ENCODE assay signal across 31 cellular contexts in genomic region chr9:23662320-23662719, GRCh38.
"Had no signal": no experiment of that assay in that cellular context is flagged by ENCODE, and none has a peak within 500 bp of the region (broad histone marks: within the 10 kb centered on the region; RNA-seq: fewer than 3 reads in every experiment).

No MANE protein-coding gene starts in this region.

- H3K27me3 Mint-ChIP-seq: activated naive CD8-positive, alpha-beta T cell treated with anti-CD3 and anti-CD28 coated beads for 36 hours; naive B cell; stimulated activated memory B cell treated with anti-CD40 and anti-IgM and Interleukin-4, amounts not matched to agents 10 μg/mL and 1 μg/mL and 100 μg/mL, for 72 hours had no signal

- H3K4me1 Mint-ChIP-seq: activated naive CD8-positive, alpha-beta T cell treated with anti-CD3 and anti-CD28 coated beads for 36 hours; naive B cell; nephron progenitor cell; stimulated activated memory B cell treated with anti-CD40 and anti-IgM and Interleukin-4, amounts not matched to agents 10 μg/mL and 1 μg/mL and 100 μg/mL, for 72 hours had no signal

- H3K4me3 ChIP-seq: adrenal gland, body of pancreas, left lung, lower lobe of right lung, mucosa of descending colon, right lobe of liver, suprapubic skin, tibial artery, upper lobe of right lung had no signal

- H3K9me3 ChIP-seq: adrenal gland, body of pancreas, left lung, lower lobe of right lung, mucosa of descending colon, neutrophil, right lobe of liver, suprapubic skin, tibial artery, upper lobe of right lung had no signal

- H3K27ac ChIP-seq: adrenal gland, body of pancreas, left lung, lower lobe of right lung, neutrophil, right lobe of liver, suprapubic skin, tibial artery, upper lobe of right lung, WERI-Rb-1 had no signal

- H3K36me3 Mint-ChIP-seq: activated naive CD8-positive, alpha-beta T cell treated with anti-CD3 and anti-CD28 coated beads for 36 hours; naive B cell; stimulated activated memory B cell treated with anti-CD40 and anti-IgM and Interleukin-4, amounts not matched to agents 10 μg/mL and 1 μg/mL and 100 μg/mL, for 72 hours had no signal

- H3K36me3 ChIP-seq: adrenal gland, left lung, lower lobe of right lung, neutrophil, right lobe of liver, suprapubic skin, tibial artery, upper lobe of right lung had no signal

- H3K9me3 Mint-ChIP-seq: endodermal cell, nephron progenitor cell had no signal

- ATAC-seq: activated CD4-positive, CD25-positive, alpha-beta regulatory T cell treated with anti-CD3 and anti-CD28 coated beads, Interleukin-2, amount 50 U/mL, for 24 hours; body of pancreas; esophagus mucosa; left lung; lower lobe of right lung; right lobe of liver; stimulated activated memory B cell treated with anti-CD40 and anti-IgM and Interleukin-4, amounts not matched to agents 10 μg/mL and 1 μg/mL and 100 μg/mL, for 72 hours; upper lobe of right lung had no signal

- H3K27ac Mint-ChIP-seq: activated naive CD4-positive, alpha-beta T cell treated with anti-CD3 and anti-CD28 coated beads for 36 hours; activated naive CD8-positive, alpha-beta T cell treated with anti-CD3 and anti-CD28 coated beads for 36 hours; endodermal cell; naive B cell; nephron progenitor cell; stimulated activated memory B cell treated with anti-CD40 and anti-IgM and Interleukin-4, amounts not matched to agents 10 μg/mL and 1 μg/mL and 100 μg/mL, for 72 hours had no signal

- H3K4me1 ChIP-seq: adrenal gland, left lung, lower lobe of right lung, tibial artery, upper lobe of right lung had no signal

- H3K27me3 ChIP-seq: adrenal gland, body of pancreas, left lung, neutrophil, right lobe of liver, suprapubic skin, tibial artery, upper lobe of right lung had no signal

- DNase-seq: activated CD4-positive, alpha-beta T cell treated with anti-CD3 and anti-CD28 coated beads for 48 hours; activated CD4-positive, alpha-beta T cell treated with anti-CD3 and anti-CD28 coated beads, Interleukin-2, amount 50 U/mL, for 48 hours; activated CD8-positive, alpha-beta memory T cell treated with anti-CD3 and anti-CD28 coated beads for 24 hours; activated effector memory CD4-positive, alpha-beta T cell treated with anti-CD3 and anti-CD28 coated beads, Interleukin-2, amount 50 U/mL, for 16 hours; activated naive CD4-positive, alpha-beta T cell treated with anti-CD3 and anti-CD28 coated beads for 36 hours; activated naive CD8-positive, alpha-beta T cell treated with anti-CD3 and anti-CD28 coated beads for 36 hours; adrenal gland; aorta; body of pancreas; central memory CD4-positive, alpha-beta T cell; endodermal cell; foreskin fibroblast; head of caudate nucleus; kidney glomerular epithelial cell; left lung; lower lobe of right lung; mesenchymal stem cell; mucosa of descending colon; naive B cell; nephron progenitor cell; right lobe of liver; stimulated activated CD4-positive, alpha-beta T cell treated with anti-CD3 and anti-CD28 coated beads, Interleukin-12 subunit alpha, Interleukin-12 subunit beta, amount 100 ng/mL, for 4 hours; stimulated activated CD4-positive, alpha-beta T cell treated with anti-CD3 and anti-CD28 coated beads, Interleukin-4, amount 100 ng/mL, for 24 hours; tibial artery; upper lobe of right lung; WERI-Rb-1 had no signal

- H3K4me3 Mint-ChIP-seq: activated naive CD4-positive, alpha-beta T cell treated with anti-CD3 and anti-CD28 coated beads for 36 hours; activated naive CD8-positive, alpha-beta T cell treated with anti-CD3 and anti-CD28 coated beads for 36 hours; endodermal cell; naive B cell; nephron progenitor cell; stimulated activated memory B cell treated with anti-CD40 and anti-IgM and Interleukin-4, amounts not matched to agents 10 μg/mL and 1 μg/mL and 100 μg/mL, for 72 hours had no signal
